Comparison of ENCODE assay signal across 8 cellular contexts in the genomic region with DNA sequence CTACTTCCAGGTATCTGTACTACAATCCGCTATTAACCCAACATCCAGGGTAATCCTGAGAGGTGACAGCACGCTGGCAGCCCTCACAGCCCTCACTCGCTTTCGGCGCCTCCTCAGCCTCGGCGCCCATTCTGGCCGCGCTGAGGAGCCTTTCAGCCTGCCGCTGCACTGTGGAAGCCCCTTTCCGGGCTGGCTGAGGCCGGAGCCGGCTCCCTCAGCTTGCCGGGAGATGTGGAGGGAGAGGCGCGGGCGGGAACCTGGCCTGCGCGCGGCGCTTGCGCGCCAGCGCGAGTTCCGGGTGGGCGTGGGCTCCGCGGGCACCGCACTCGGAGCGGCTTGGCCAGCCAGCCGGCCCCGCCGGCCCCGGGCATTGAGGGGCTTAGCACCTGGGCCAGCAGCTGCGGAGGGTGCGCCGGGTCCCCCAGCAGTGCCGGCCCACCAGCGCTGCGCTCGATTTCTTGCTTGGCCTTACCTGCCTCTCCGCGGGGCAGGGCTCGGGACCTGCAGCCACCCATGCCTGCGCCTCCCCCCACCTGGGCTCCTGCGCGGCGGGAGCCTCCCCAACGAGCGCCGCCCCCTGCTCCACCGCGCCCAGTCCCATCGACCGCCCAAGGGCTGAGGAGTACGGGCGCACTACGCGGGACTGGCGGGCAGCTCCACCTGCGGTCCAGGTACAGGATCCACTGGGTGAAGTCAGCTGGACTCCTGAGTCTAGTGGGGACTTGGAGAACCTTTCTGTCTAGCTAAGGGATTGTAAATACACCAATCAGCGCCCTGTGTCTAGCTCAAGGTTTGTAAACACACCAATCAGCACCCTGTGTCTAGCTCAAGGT.
DNase-seq lines count a peak whose midpoint lies in the region; ATAC-seq and TF ChIP-seq lines count a peak whose summit lies in the region.

No MANE protein-coding gene starts in this region.

- ATAC-seq in GM18861 (IDR thresholded peaks at IDR 0.05; ENCODE audit: unreplicated experiment) (peak; percentile 51), naive B cell (ENCODE audit: low read depth in 2 of 2) (peak in 1 of 2 donors; percentile 28), GM21619 (IDR thresholded peaks at IDR 0.05; ENCODE audit: unreplicated experiment) (no peak)

- H3K27ac ChIP-seq in PC-9 (no peak overlapping the region), endodermal cell (ENCODE audit: low read depth, low read length) (no peak overlapping the region)

- H3K79me2 ChIP-seq in PC-9 (ENCODE audit: low read depth), result no peaks in the 10 kb centered on the region

- no peak for TF ChIP-seq CTCF in PC-9 (conservative IDR thresholded peaks at IDR 0.05)
- TF ChIP-seq CTCF in endodermal cell (conservative IDR thresholded peaks at IDR 0.05), result no peak

- no peaks in the 10 kb centered on the region for H3K36me3 ChIP-seq in PC-9 (ENCODE audit: low read depth)
- no peaks in the 10 kb centered on the region for H3K36me3 ChIP-seq in endodermal cell (ENCODE audit: control insufficient read depth, insufficient read depth, low read length)

- H3K36me3 Mint-ChIP-seq in endodermal cell (ENCODE audit: low read depth) (no peaks in the 10 kb centered on the region), naive B cell (no peaks in the 10 kb centered on the region)

- H3K4me3 ChIP-seq in PC-9 (peak overlapping the region; percentile 64), endodermal cell (ENCODE audit: low read length) (no peak overlapping the region)

- H3K9me3 Mint-ChIP-seq in endodermal cell (peaks cover 6% of the 10 kb centered on the region), naive B cell (no peaks in the 10 kb centered on the region)

- H3K4me3 Mint-ChIP-seq in endodermal cell (peak overlapping the region; percentile 52), naive B cell (peak overlapping the region in 6 of 8 donors; percentile 28 to 68 (median 57))

- BruUV-seq in PC-9 (replicated peaks; lab: Mats Ljungman, UMichigan), result no TSS peak

- H4K20me1 ChIP-seq in PC-9 (ENCODE audit: insufficient read depth), result no peaks in the 10 kb centered on the region

- 81 to 90% methylated on average over 42 to 64 of the region's 64 CpGs for WGBS in endodermal cell (ENCODE audit: insufficient coverage in 1 of 2, insufficient read length in 1 of 2), 2 experiments

- intact Hi-C loops in PC-9 (cut with micrococcal nuclease; ENCODE audit: unreplicated experiment), result no loop called here

- POLR2A ChIA-PET in PC-9 (lab: Charles Lee; ENCODE audit: unreplicated experiment), result no interaction called here

- H3K27me3 Mint-ChIP-seq in endodermal cell (ENCODE audit: insufficient read depth) (peaks cover 9% of the 10 kb centered on the region), naive B cell (peaks cover 29 to 46% (median 38%) of the 10 kb centered on the region in 3 donors)

- H3K4me1 ChIP-seq in PC-9 (replicated peaks; ENCODE audit: insufficient read depth), result peaks cover under 1% of the 10 kb centered on the region
- no peaks in the 10 kb centered on the region for H3K4me1 ChIP-seq in endodermal cell (ENCODE audit: control insufficient read depth, insufficient read depth, low read length)

- DNase-seq in PC-9, result peak; percentile 37 to 53
- DNase-seq in endodermal cell, result no peak
- no peak for DNase-seq in naive B cell
- no peak for DNase-seq in NCI-H1436 (lab: John Stamatoyannopoulos, UW)
- no peak for DNase-seq in NCI-H2029 (lab: John Stamatoyannopoulos, UW)
- no peak for DNase-seq in cortex of kidney (lab: John Stamatoyannopoulos, UW)

- H3K4me1 Mint-ChIP-seq in endodermal cell, result no peaks in the 10 kb centered on the region
- H3K4me1 Mint-ChIP-seq in naive B cell, result peaks cover 0 to 4% (median 0%) of the 10 kb centered on the region in 3 donors

- H3F3A ChIP-seq in PC-9 (ENCODE audit: insufficient read depth, low read depth), result no peaks in the 10 kb centered on the region

- H3K27ac Mint-ChIP-seq in endodermal cell (no peak overlapping the region), naive B cell (no peak overlapping the region)

- CTCF ChIA-PET in PC-9 (lab: Charles Lee), result no interaction called here

- peak overlapping the region; percentile 80 for H2AFZ ChIP-seq in PC-9

- H3K9me3 ChIP-seq in PC-9 (ENCODE audit: insufficient read depth, low read depth), result 0 out of 2 replicates have a peak, but pooled peaks cover 3% of the 10 kb centered on the region
- no peaks in the 10 kb centered on the region for H3K9me3 ChIP-seq in endodermal cell (ENCODE audit: control insufficient read depth, low read length)

- H3K9me2 ChIP-seq in PC-9 (ENCODE audit: insufficient read depth), result no peaks in the 10 kb centered on the region

- no peak overlapping the region for H3K9ac ChIP-seq in endodermal cell (ENCODE audit: extremely low read depth, low read length, poor library complexity, severe bottlenecking)

- H3K27me3 ChIP-seq in PC-9 (ENCODE audit: insufficient read depth, low read depth), result no peaks in the 10 kb centered on the region
- H3K27me3 ChIP-seq in endodermal cell (ENCODE audit: control insufficient read depth, insufficient read depth, low read length, poor library complexity, severe bottlenecking), result no peaks in the 10 kb centered on the region

- peak overlapping the region; percentile 62 for H3K4me2 ChIP-seq in PC-9

Comparison
In these comparisons a context has a peak if more than half of its experiments do, and no peak if none do; other contexts are left out.
1. DNase-seq: peak in PC-9 (2 of 2); none in endodermal cell (single experiment), naive B cell (single experiment), NCI-H1436 (single experiment), NCI-H2029 (single experiment) and cortex of kidney (single experiment).